In genomic region chr3:54531741-54532140, GRCh38 we compare ENCODE assay signal across 15 cellular contexts.
DNase-seq lines count a peak whose midpoint lies in the region; ATAC-seq and TF ChIP-seq lines count a peak whose summit lies in the region.
"Had no signal": no experiment of that assay in that cellular context is flagged by ENCODE, and none has a peak within 500 bp of the region (broad histone marks: within the 10 kb centered on the region; RNA-seq: fewer than 3 reads in every experiment).

No MANE protein-coding gene starts in this region.

- ATAC-seq in CD8-positive, alpha-beta T cell: no peak
- no peak for ATAC-seq in WTC11

- no peaks in the 10 kb centered on the region for H3K79me2 ChIP-seq in neural progenitor cell (ENCODE audit: low read depth)

- H2AFZ ChIP-seq in neural progenitor cell (replicated peaks): peak overlapping the region; percentile 42

- H3K4me2 ChIP-seq in BLaER1 treated with 17β-estradiol and CSF1 and Interleukin-3, amounts not matched to agents 10 nM and 100 nM: peak overlapping the region; percentile 4 to 40 (median 33); a peak in 18 of 22 replicates
- H3K4me2 ChIP-seq in neural progenitor cell: no peak overlapping the region

- peaks cover 20% of the 10 kb centered on the region for H3K4me1 Mint-ChIP-seq in endothelial cell (ENCODE audit: unreplicated experiment)
- H3K4me1 Mint-ChIP-seq in neural progenitor cell: peaks cover 10% of the 10 kb centered on the region
- H3K4me1 Mint-ChIP-seq in CD8-positive, alpha-beta T cell (ENCODE audit: low read depth): no peaks in the 10 kb centered on the region
- peaks cover 17% of the 10 kb centered on the region for H3K4me1 Mint-ChIP-seq in WTC11
- H3K4me1 Mint-ChIP-seq: B cell; CD4-positive, alpha-beta memory T cell had no signal

- H3K4me3 ChIP-seq in BLaER1 treated with 17β-estradiol and CSF1 and Interleukin-3, amounts not matched to agents 10 nM and 100 nM: no peak overlapping the region
- no peak overlapping the region for H3K4me3 ChIP-seq in neural progenitor cell
- H3K4me3 ChIP-seq in CD8-positive, alpha-beta T cell (ENCODE audit: low read depth, low read length): no peak overlapping the region
- H3K4me3 ChIP-seq: HAP-1 had no signal

- H4K20me1 ChIP-seq in BLaER1 treated with 17β-estradiol and CSF1 and Interleukin-3, amounts not matched to agents 10 nM and 100 nM: no peaks in the 10 kb centered on the region
- no peaks in the 10 kb centered on the region for H4K20me1 ChIP-seq in neural progenitor cell (ENCODE audit: low read depth)

- H3K27me3 Mint-ChIP-seq in endothelial cell (ENCODE audit: unreplicated experiment): peaks cover 2% of the 10 kb centered on the region
- no peaks in the 10 kb centered on the region for H3K27me3 Mint-ChIP-seq in neural progenitor cell (ENCODE audit: insufficient read depth, low read depth)
- H3K27me3 Mint-ChIP-seq in CD8-positive, alpha-beta T cell (ENCODE audit: low read depth): no peaks in the 10 kb centered on the region
- no peaks in the 10 kb centered on the region for H3K27me3 Mint-ChIP-seq in WTC11 (ENCODE audit: low read depth)
- H3K27me3 Mint-ChIP-seq: CD4-positive, alpha-beta memory T cell had no signal

- H3K9ac ChIP-seq in BLaER1 treated with 17β-estradiol and CSF1 and Interleukin-3, amounts not matched to agents 10 nM and 100 nM: no peak overlapping the region
- H3K9ac ChIP-seq in neural progenitor cell: no peak overlapping the region

- DNase-seq in endothelial cell (ENCODE audit: low spot score) (no peak), neural progenitor cell (ENCODE audit: low spot score) (no peak), SHP77 (lab: John Stamatoyannopoulos, UW) (no peak), WTC11 (ENCODE audit: low spot score) (no peak), NK-92 (lab: John Stamatoyannopoulos, UW; ENCODE audit: unreplicated experiment) (no peak)
- no peak for DNase-seq in CD8-positive, alpha-beta T cell
- DNase-seq: Caco-2; CD4-positive, alpha-beta memory T cell; DMS153; DND-41; GOT3; HFFc6 had no signal

- CTCF ChIA-PET in CD8-positive, alpha-beta T cell (lab: Charles Lee): no interaction called here
- CTCF ChIA-PET in WTC11 (lab: Charles Lee): interaction anchor here (2.7 kb wide), 1 partner anchor 98 kb away, joined by 12 read pairs; no protein-coding TSS in a partner anchor

- H3K4me1 ChIP-seq in BLaER1 treated with 17β-estradiol and CSF1 and Interleukin-3, amounts not matched to agents 10 nM and 100 nM: peaks cover 9 to 20% (median 15%) of the 10 kb centered on the region in 10 experiments; a peak in 18 of 20 replicates
- H3K4me1 ChIP-seq in neural progenitor cell: no peaks in the 10 kb centered on the region
- H3K4me1 ChIP-seq in CD8-positive, alpha-beta T cell (ENCODE audit: insufficient read depth, low read length): no peaks in the 10 kb centered on the region
- H3K4me1 ChIP-seq: Caco-2, HAP-1 had no signal

- POLR2A ChIA-PET in CD8-positive, alpha-beta T cell (lab: Charles Lee): no interaction called here
- POLR2A ChIA-PET in WTC11 (lab: Charles Lee): no interaction called here

- no peak overlapping the region for H3K27ac ChIP-seq in BLaER1 treated with 17β-estradiol and CSF1 and Interleukin-3, amounts not matched to agents 10 nM and 100 nM
- H3K27ac ChIP-seq in neural progenitor cell: no peak overlapping the region
- no peak overlapping the region for H3K27ac ChIP-seq in CD8-positive, alpha-beta T cell (ENCODE audit: low read depth, low read length)

- H3K9me3 Mint-ChIP-seq in endothelial cell (ENCODE audit: unreplicated experiment): no peaks in the 10 kb centered on the region
- peaks cover 4% of the 10 kb centered on the region for H3K9me3 Mint-ChIP-seq in neural progenitor cell
- H3K9me3 Mint-ChIP-seq in CD8-positive, alpha-beta T cell: peaks cover 3% of the 10 kb centered on the region
- H3K9me3 Mint-ChIP-seq in WTC11: peaks cover 4% of the 10 kb centered on the region; the same call in 1 of the 2 replicates

- TF ChIP-seq CTCF in endothelial cell (IDR thresholded peaks at IDR 0.05; ENCODE audit: unreplicated experiment) (no peak), neural progenitor cell (IDR thresholded peaks at IDR 0.05) (no peak), WTC11 (IDR thresholded peaks at IDR 0.05) (no peak)
- no peak for TF ChIP-seq CTCF in CD8-positive, alpha-beta T cell (IDR thresholded peaks at IDR 0.05)

- no peaks in the 10 kb centered on the region for H3F3A ChIP-seq in neural progenitor cell (ENCODE audit: low read depth)

- H3K36me3 ChIP-seq in BLaER1 treated with 17β-estradiol and CSF1 and Interleukin-3, amounts not matched to agents 10 nM and 100 nM: no peaks in the 10 kb centered on the region
- H3K36me3 ChIP-seq in neural progenitor cell: no peaks in the 10 kb centered on the region
- H3K36me3 ChIP-seq in CD8-positive, alpha-beta T cell (ENCODE audit: insufficient read depth, low read length): no peaks in the 10 kb centered on the region
- H3K36me3 ChIP-seq: HAP-1 had no signal

- H3K27ac Mint-ChIP-seq in endothelial cell (ENCODE audit: unreplicated experiment): peak overlapping the region; percentile 20
- no peak overlapping the region for H3K27ac Mint-ChIP-seq in neural progenitor cell
- H3K27ac Mint-ChIP-seq in CD8-positive, alpha-beta T cell: no peak overlapping the region
- no peak overlapping the region for H3K27ac Mint-ChIP-seq in WTC11
- H3K27ac Mint-ChIP-seq: B cell; CD4-positive, alpha-beta memory T cell; HFFc6 had no signal

- peaks cover 0 to 4% (median 3%) of the 10 kb centered on the region in 11 experiments; a peak in 13 of 22 replicates for H3K9me3 ChIP-seq in BLaER1 treated with 17β-estradiol and CSF1 and Interleukin-3, amounts not matched to agents 10 nM and 100 nM (replicated peaks in 1 of 11)
- H3K9me3 ChIP-seq in neural progenitor cell (ENCODE audit: low read depth): no peaks in the 10 kb centered on the region
- no peaks in the 10 kb centered on the region for H3K9me3 ChIP-seq in CD8-positive, alpha-beta T cell (ENCODE audit: low read length)
- H3K9me3 ChIP-seq: Caco-2, HAP-1 had no signal

- H3K27me3 ChIP-seq in BLaER1 treated with 17β-estradiol and CSF1 and Interleukin-3, amounts not matched to agents 10 nM and 100 nM: no peaks in the 10 kb centered on the region
- no peaks in the 10 kb centered on the region for H3K27me3 ChIP-seq in neural progenitor cell
- no peaks in the 10 kb centered on the region for H3K27me3 ChIP-seq in CD8-positive, alpha-beta T cell (ENCODE audit: insufficient read depth, low read length)

- intact Hi-C loops in CD8-positive, alpha-beta T cell (cut with DNase I, micrococcal nuclease): no loop called here

- H3K36me3 Mint-ChIP-seq in endothelial cell (ENCODE audit: low read depth, unreplicated experiment): no peaks in the 10 kb centered on the region
- peaks cover 2% of the 10 kb centered on the region for H3K36me3 Mint-ChIP-seq in neural progenitor cell
- H3K36me3 Mint-ChIP-seq in CD8-positive, alpha-beta T cell: no peaks in the 10 kb centered on the region
- peaks cover 4% of the 10 kb centered on the region; the same call in 1 of the 2 replicates for H3K36me3 Mint-ChIP-seq in WTC11
- H3K36me3 Mint-ChIP-seq: CD4-positive, alpha-beta memory T cell had no signal

- H3K4me3 Mint-ChIP-seq in endothelial cell (ENCODE audit: unreplicated experiment): no peak overlapping the region
- no peak overlapping the region for H3K4me3 Mint-ChIP-seq in neural progenitor cell
- no peak overlapping the region for H3K4me3 Mint-ChIP-seq in CD8-positive, alpha-beta T cell
- H3K4me3 Mint-ChIP-seq in WTC11: no peak overlapping the region
- H3K4me3 Mint-ChIP-seq: B cell; CD4-positive, alpha-beta memory T cell; HFFc6 had no signal

TF ChIP-seq in WTC11, 78 proteins besides CTCF, POLR2A, EP300 and RAD21:
- TF ChIP-seq MXD4 (CRISPR knock-in tag; IDR thresholded peaks at IDR 0.05; ENCODE audit: borderline replicate concordance): no peak
- no peak for TF ChIP-seq E2F1 (CRISPR knock-in tag; IDR thresholded peaks at IDR 0.05)
- TF ChIP-seq FOXK1 (CRISPR knock-in tag; IDR thresholded peaks at IDR 0.05): no peak
- no peak for TF ChIP-seq ZNF317 (CRISPR knock-in tag; IDR thresholded peaks at IDR 0.05; ENCODE audit: borderline replicate concordance, low read depth)
- TF ChIP-seq TCF7 (CRISPR knock-in tag; IDR thresholded peaks at IDR 0.05; ENCODE audit: low read depth): no peak
- TF ChIP-seq PRDM15 (CRISPR knock-in tag; IDR thresholded peaks at IDR 0.05): no peak
- no peak for TF ChIP-seq NR3C1 (CRISPR knock-in tag; conservative IDR thresholded peaks at IDR 0.05; ENCODE audit: low read depth)
